In the genomic region with DNA sequence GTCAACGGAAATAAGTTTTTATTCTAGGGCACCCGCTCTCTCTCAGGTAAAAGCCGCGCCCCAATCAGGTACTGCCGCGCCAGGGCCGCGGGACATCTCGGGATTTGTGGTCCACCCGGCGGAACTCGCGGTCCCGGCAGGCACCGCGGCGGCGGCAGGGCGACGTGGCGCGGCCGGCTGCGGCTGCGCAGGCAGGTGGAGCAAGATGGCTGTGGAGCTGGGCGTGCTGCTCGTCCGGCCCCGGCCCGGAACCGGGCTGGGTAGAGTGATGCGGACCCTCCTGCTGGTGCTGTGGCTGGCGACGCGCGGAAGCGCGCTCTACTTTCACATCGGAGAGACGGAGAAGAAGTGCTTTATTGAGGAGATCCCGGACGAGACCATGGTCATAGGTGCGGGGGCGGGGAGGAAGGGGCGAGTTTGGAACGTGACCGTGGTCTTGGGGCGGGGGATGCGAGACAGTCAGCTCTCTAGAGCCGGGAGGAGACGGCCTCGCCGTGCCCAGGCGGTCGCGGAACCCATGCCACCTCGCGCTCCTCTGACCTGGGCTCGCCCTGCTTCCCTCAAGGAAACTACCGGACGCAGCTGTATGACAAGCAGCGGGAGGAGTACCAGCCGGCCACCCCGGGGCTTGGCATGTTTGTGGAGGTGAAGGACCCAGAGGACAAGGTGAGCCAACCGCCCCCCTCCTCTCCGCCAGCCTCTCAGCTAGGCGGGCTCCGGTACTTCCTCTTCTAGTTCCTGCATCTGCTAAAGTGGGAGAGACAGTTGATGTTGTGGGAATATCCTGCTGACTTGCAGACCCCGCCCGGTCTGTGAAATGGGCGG, we compare ENCODE assay signal across 1 cellular context.
TF ChIP-seq lines count a peak whose summit lies in the region.

A gene (plus strand): TSS at position 194 of the 825 bp plus-strand sequence. CDS start 12 bp downstream, at position 206.

TF ChIP-seq in K562, 482 proteins besides CTCF, POLR2A, EP300 and RAD21 (continued from another document and continues in another):
- TF ChIP-seq, protein P1, sequence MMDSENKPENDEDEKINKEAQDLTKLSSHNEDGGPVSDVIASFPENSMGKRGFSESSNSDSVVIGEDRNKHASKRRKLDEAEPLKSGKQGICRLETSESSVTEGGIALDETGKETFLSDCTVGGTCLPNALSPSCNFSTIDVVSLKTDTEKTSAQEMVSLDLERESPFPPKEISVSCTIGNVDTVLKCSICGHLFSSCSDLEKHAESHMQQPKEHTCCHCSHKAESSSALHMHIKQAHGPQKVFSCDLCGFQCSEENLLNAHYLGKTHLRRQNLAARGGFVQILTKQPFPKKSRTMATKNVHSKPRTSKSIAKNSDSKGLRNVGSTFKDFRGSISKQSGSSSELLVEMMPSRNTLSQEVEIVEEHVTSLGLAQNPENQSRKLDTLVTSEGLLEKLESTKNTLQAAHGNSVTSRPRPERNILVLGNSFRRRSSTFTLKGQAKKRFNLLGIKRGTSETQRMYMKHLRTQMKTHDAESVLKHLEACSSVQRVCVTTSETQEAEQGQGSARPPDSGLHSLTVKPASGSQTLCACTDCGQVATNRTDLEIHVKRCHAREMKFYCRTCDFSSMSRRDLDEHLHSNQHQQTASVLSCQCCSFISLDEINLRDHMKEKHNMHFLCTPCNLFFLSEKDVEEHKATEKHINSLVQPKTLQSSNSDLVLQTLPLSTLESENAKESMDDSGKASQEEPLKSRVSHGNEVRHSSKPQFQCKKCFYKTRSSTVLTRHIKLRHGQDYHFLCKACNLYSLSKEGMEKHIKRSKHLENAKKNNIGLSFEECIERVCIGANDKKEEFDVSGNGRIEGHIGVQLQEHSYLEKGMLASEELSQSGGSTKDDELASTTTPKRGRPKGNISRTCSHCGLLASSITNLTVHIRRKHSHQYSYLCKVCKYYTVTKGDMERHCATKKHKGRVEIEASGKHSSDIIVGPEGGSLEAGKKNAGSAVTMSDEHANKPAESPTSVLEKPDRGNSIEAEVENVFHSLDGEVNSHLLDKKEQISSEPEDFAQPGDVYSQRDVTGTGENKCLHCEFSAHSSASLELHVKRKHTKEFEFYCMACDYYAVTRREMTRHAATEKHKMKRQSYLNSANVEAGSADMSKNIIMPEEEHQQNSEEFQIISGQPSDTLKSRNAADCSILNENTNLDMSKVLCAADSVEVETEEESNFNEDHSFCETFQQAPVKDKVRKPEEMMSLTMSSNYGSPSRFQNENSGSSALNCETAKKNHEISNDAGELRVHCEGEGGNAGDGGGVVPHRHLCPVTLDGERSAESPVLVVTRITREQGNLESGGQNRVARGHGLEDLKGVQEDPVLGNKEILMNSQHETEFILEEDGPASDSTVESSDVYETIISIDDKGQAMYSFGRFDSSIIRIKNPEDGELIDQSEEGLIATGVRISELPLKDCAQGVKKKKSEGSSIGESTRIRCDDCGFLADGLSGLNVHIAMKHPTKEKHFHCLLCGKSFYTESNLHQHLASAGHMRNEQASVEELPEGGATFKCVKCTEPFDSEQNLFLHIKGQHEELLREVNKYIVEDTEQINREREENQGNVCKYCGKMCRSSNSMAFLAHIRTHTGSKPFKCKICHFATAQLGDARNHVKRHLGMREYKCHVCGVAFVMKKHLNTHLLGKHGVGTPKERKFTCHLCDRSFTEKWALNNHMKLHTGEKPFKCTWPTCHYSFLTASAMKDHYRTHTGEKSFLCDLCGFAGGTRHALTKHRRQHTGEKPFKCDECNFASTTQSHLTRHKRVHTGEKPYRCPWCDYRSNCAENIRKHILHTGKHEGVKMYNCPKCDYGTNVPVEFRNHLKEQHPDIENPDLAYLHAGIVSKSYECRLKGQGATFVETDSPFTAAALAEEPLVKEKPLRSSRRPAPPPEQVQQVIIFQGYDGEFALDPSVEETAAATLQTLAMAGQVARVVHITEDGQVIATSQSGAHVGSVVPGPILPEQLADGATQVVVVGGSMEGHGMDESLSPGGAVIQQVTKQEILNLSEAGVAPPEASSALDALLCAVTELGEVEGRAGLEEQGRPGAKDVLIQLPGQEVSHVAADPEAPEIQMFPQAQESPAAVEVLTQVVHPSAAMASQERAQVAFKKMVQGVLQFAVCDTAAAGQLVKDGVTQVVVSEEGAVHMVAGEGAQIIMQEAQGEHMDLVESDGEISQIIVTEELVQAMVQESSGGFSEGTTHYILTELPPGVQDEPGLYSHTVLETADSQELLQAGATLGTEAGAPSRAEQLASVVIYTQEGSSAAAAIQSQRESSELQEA (IDR thresholded peaks at IDR 0.05; ENCODE audit: low read depth) = no peak
- 0 out of 2 replicates have a peak, but pooled peaks have one; percentile 28 for TF ChIP-seq SMARCE1 (IDR thresholded peaks at IDR 0.05)
- TF ChIP-seq, protein P2, sequence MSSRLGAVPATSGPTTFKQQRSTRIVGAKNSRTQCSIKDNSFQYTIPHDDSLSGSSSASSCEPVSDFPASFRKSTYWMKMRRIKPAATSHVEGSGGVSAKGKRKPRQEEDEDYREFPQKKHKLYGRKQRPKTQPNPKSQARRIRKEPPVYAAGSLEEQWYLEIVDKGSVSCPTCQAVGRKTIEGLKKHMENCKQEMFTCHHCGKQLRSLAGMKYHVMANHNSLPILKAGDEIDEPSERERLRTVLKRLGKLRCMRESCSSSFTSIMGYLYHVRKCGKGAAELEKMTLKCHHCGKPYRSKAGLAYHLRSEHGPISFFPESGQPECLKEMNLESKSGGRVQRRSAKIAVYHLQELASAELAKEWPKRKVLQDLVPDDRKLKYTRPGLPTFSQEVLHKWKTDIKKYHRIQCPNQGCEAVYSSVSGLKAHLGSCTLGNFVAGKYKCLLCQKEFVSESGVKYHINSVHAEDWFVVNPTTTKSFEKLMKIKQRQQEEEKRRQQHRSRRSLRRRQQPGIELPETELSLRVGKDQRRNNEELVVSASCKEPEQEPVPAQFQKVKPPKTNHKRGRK (tag; IDR thresholded peaks at IDR 0.05) = no peak
- TF ChIP-seq ZFP30 (CRISPR knock-in tag; IDR thresholded peaks at IDR 0.05; ENCODE audit: borderline replicate concordance) = no peak
- TF ChIP-seq EWSR1 (IDR thresholded peaks at IDR 0.05; ENCODE audit: borderline replicate concordance, low read depth, partially characterized antibody) = no peak
- TF ChIP-seq, protein P3, sequence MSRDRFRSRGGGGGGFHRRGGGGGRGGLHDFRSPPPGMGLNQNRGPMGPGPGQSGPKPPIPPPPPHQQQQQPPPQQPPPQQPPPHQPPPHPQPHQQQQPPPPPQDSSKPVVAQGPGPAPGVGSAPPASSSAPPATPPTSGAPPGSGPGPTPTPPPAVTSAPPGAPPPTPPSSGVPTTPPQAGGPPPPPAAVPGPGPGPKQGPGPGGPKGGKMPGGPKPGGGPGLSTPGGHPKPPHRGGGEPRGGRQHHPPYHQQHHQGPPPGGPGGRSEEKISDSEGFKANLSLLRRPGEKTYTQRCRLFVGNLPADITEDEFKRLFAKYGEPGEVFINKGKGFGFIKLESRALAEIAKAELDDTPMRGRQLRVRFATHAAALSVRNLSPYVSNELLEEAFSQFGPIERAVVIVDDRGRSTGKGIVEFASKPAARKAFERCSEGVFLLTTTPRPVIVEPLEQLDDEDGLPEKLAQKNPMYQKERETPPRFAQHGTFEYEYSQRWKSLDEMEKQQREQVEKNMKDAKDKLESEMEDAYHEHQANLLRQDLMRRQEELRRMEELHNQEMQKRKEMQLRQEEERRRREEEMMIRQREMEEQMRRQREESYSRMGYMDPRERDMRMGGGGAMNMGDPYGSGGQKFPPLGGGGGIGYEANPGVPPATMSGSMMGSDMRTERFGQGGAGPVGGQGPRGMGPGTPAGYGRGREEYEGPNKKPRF (IDR thresholded peaks at IDR 0.05; ENCODE audit: low read depth, low read length) = no peak
- TF ChIP-seq, protein P4, sequence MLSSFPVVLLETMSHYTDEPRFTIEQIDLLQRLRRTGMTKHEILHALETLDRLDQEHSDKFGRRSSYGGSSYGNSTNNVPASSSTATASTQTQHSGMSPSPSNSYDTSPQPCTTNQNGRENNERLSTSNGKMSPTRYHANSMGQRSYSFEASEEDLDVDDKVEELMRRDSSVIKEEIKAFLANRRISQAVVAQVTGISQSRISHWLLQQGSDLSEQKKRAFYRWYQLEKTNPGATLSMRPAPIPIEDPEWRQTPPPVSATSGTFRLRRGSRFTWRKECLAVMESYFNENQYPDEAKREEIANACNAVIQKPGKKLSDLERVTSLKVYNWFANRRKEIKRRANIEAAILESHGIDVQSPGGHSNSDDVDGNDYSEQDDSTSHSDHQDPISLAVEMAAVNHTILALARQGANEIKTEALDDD (IDR thresholded peaks at IDR 0.05) = no peak
- peak; percentile 47; the same call in 1 of the 2 replicates for TF ChIP-seq ESRRA (IDR thresholded peaks at IDR 0.05; ENCODE audit: borderline replicate concordance, low read depth)
- TF ChIP-seq, protein P5, sequence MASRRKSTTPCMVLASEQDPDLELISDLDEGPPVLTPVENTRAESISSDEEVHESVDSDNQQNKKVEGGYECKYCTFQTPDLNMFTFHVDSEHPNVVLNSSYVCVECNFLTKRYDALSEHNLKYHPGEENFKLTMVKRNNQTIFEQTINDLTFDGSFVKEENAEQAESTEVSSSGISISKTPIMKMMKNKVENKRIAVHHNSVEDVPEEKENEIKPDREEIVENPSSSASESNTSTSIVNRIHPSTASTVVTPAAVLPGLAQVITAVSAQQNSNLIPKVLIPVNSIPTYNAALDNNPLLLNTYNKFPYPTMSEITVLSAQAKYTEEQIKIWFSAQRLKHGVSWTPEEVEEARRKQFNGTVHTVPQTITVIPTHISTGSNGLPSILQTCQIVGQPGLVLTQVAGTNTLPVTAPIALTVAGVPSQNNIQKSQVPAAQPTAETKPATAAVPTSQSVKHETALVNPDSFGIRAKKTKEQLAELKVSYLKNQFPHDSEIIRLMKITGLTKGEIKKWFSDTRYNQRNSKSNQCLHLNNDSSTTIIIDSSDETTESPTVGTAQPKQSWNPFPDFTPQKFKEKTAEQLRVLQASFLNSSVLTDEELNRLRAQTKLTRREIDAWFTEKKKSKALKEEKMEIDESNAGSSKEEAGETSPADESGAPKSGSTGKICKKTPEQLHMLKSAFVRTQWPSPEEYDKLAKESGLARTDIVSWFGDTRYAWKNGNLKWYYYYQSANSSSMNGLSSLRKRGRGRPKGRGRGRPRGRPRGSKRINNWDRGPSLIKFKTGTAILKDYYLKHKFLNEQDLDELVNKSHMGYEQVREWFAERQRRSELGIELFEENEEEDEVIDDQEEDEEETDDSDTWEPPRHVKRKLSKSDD (conservative IDR thresholded peaks at IDR 0.05; ENCODE audit: low read length) = no peak
- no peak for TF ChIP-seq ZNF586 (CRISPR knock-in tag; conservative IDR thresholded peaks at IDR 0.05)
- no peak for TF ChIP-seq ESRRB (CRISPR knock-in tag; IDR thresholded peaks at IDR 0.05; ENCODE audit: borderline replicate concordance)
- TF ChIP-seq EHMT2 (IDR thresholded peaks at IDR 0.05) = no peak
- TF ChIP-seq ZNF561 (CRISPR knock-in tag; conservative IDR thresholded peaks at IDR 0.05) = no peak
- no peak for TF ChIP-seq MCM5 (IDR thresholded peaks at IDR 0.05; ENCODE audit: low read depth)
- TF ChIP-seq MCM3 (IDR thresholded peaks at IDR 0.05) = no peak
- TF ChIP-seq FOSL1 (tag; conservative IDR thresholded peaks at IDR 0.05) = peak; percentile 14; the same call in 1 of the 2 replicates
- no peak for TF ChIP-seq ZNF41 (CRISPR knock-in tag; conservative IDR thresholded peaks at IDR 0.05)
- no peak for TF ChIP-seq SMC3 (conservative IDR thresholded peaks at IDR 0.05; ENCODE audit: insufficient read depth, low read depth, low read length)
- TF ChIP-seq, protein P6, sequence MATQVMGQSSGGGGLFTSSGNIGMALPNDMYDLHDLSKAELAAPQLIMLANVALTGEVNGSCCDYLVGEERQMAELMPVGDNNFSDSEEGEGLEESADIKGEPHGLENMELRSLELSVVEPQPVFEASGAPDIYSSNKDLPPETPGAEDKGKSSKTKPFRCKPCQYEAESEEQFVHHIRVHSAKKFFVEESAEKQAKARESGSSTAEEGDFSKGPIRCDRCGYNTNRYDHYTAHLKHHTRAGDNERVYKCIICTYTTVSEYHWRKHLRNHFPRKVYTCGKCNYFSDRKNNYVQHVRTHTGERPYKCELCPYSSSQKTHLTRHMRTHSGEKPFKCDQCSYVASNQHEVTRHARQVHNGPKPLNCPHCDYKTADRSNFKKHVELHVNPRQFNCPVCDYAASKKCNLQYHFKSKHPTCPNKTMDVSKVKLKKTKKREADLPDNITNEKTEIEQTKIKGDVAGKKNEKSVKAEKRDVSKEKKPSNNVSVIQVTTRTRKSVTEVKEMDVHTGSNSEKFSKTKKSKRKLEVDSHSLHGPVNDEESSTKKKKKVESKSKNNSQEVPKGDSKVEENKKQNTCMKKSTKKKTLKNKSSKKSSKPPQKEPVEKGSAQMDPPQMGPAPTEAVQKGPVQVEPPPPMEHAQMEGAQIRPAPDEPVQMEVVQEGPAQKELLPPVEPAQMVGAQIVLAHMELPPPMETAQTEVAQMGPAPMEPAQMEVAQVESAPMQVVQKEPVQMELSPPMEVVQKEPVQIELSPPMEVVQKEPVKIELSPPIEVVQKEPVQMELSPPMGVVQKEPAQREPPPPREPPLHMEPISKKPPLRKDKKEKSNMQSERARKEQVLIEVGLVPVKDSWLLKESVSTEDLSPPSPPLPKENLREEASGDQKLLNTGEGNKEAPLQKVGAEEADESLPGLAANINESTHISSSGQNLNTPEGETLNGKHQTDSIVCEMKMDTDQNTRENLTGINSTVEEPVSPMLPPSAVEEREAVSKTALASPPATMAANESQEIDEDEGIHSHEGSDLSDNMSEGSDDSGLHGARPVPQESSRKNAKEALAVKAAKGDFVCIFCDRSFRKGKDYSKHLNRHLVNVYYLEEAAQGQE (CRISPR knock-in tag; IDR thresholded peaks at IDR 0.05; ENCODE audit: low read depth) = 0 out of 2 replicates have a peak, but pooled peaks have one; percentile 32
- TF ChIP-seq, protein P7, sequence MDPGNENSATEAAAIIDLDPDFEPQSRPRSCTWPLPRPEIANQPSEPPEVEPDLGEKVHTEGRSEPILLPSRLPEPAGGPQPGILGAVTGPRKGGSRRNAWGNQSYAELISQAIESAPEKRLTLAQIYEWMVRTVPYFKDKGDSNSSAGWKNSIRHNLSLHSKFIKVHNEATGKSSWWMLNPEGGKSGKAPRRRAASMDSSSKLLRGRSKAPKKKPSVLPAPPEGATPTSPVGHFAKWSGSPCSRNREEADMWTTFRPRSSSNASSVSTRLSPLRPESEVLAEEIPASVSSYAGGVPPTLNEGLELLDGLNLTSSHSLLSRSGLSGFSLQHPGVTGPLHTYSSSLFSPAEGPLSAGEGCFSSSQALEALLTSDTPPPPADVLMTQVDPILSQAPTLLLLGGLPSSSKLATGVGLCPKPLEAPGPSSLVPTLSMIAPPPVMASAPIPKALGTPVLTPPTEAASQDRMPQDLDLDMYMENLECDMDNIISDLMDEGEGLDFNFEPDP (CRISPR knock-in tag; IDR thresholded peaks at IDR 0.05) = no peak
- no peak for TF ChIP-seq FOXK1 (CRISPR knock-in tag; IDR thresholded peaks at IDR 0.05; ENCODE audit: borderline replicate concordance)
- TF ChIP-seq, protein P8, sequence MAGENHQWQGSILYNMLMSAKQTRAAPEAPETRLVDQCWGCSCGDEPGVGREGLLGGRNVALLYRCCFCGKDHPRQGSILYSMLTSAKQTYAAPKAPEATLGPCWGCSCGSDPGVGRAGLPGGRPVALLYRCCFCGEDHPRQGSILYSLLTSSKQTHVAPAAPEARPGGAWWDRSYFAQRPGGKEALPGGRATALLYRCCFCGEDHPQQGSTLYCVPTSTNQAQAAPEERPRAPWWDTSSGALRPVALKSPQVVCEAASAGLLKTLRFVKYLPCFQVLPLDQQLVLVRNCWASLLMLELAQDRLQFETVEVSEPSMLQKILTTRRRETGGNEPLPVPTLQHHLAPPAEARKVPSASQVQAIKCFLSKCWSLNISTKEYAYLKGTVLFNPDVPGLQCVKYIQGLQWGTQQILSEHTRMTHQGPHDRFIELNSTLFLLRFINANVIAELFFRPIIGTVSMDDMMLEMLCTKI (IDR thresholded peaks at IDR 0.05; ENCODE audit: partially characterized antibody) = no peak
